ENCODE assay signal across 10 cellular contexts in genomic region chr12:647039-647712, GRCh38. TPM values are rescaled to one million over a fixed set of nuclear protein-coding genes. Genes with fewer than 3 reads are reported as not detected.
DNase-seq lines count a peak whose midpoint lies in the region; ATAC-seq and TF ChIP-seq lines count a peak whose summit lies in the region.
"Had no signal": no experiment of that assay in that cellular context is flagged by ENCODE, and none has a peak within 500 bp of the region (broad histone marks: within the 10 kb centered on the region; RNA-seq: fewer than 3 reads in every experiment).

No MANE protein-coding gene starts in this region.

- in situ Hi-C loops in KBM-7 (cut with MboI; ENCODE audit: low pct_unique_long_range_greater_than_20kb, low sequenced_read_pairs): no loop called here

- 88% methylated on average over 7 of the region's 7 CpGs for WGBS in liver
- WGBS in spleen, 5 donors: 84 to 93% (median 90%) methylated on average over 7 of the region's 7 CpGs
- WGBS in hepatocyte (ENCODE audit: low lambda C conversion rate, missing lambda C conversion rate): 88% methylated on average over 7 of the region's 7 CpGs
- 74 to 78% methylated on average over 7 of the region's 7 CpGs for WGBS in lower leg skin, 2 donors

- no peaks in the 10 kb centered on the region for H4K20me1 ChIP-seq in hepatocyte (ENCODE audit: insufficient read depth, poor library complexity, severe bottlenecking)

- TF ChIP-seq RAD21 in liver (IDR thresholded peaks at IDR 0.05): no peak

- no peaks in the 10 kb centered on the region for H3K9me3 ChIP-seq in CD4-positive, CD25-positive, alpha-beta regulatory T cell (ENCODE audit: control insufficient read depth in 2 of 2, low read length in 2 of 2)
- H3K9me3 ChIP-seq in liver (ENCODE audit: control insufficient read depth in 4 of 4, low read length in 3 of 4) (no peaks in the 10 kb centered on the region), spleen (no peaks in the 10 kb centered on the region), hepatocyte (ENCODE audit: low read depth) (no peaks in the 10 kb centered on the region)
- H3K9me3 ChIP-seq: MG63 had no signal

- intact Hi-C loops in spleen (cut with DNase I; ENCODE audit: low total_unique reads): loop anchor here (10.0 kb wide), 1 partner anchor 108 kb away; the partner anchor contains the start of gene WNK1
- intact Hi-C loops in lower leg skin (cut with DNase I; ENCODE audit: low total_unique reads): no loop called here

- no peak overlapping the region for H2AFZ ChIP-seq in hepatocyte

- TF ChIP-seq CTCF in liver (IDR thresholded peaks at IDR 0.05; ENCODE audit: low read depth, low read length, missing input control) (no peak), spleen (IDR thresholded peaks at IDR 0.05 in 8 of 11, conservative IDR thresholded peaks at IDR 0.05 in 3 of 11) (no peak), hepatocyte (IDR thresholded peaks at IDR 0.05; ENCODE audit: poor library complexity) (no peak), lower leg skin (IDR thresholded peaks at IDR 0.05) (no peak)

- H3K4me1 ChIP-seq in CD4-positive, CD25-positive, alpha-beta regulatory T cell (ENCODE audit: control insufficient read depth, insufficient read depth, low read length, poor library complexity, severe bottlenecking): peaks cover 26% of the 10 kb centered on the region
- H3K4me1 ChIP-seq in liver (ENCODE audit: control insufficient read depth in 4 of 4, insufficient read depth in 4 of 4, low read length in 3 of 4) (peaks cover 22 to 58% (median 44%) of the 10 kb centered on the region in 4 donors), spleen (peaks cover 15 to 70% (median 42%) of the 10 kb centered on the region in 6 donors), hepatocyte (ENCODE audit: insufficient read depth) (peaks cover 27% of the 10 kb centered on the region)

- peak overlapping the region in 1 of 2 donors; percentile 4 for H3K9ac ChIP-seq in liver (ENCODE audit: low read depth in 1 of 2, low read length in 2 of 2)

- no peak for TF ChIP-seq POLR2A in spleen (IDR thresholded peaks at IDR 0.05)
- TF ChIP-seq POLR2A in lower leg skin (IDR thresholded peaks at IDR 0.05): no peak

- no peaks in the 10 kb centered on the region for H3K9me2 ChIP-seq in hepatocyte (replicated peaks; ENCODE audit: insufficient read depth)

- H3K27me3 Mint-ChIP-seq in CD4-positive, CD25-positive, alpha-beta regulatory T cell: no peaks in the 10 kb centered on the region
- no peaks in the 10 kb centered on the region for H3K27me3 Mint-ChIP-seq in activated T-helper 17 cell treated with anti-CD3 and anti-CD28 coated beads, Interleukin-2, amount 50 U/mL, for 72 hours

- H3K4me2 ChIP-seq in hepatocyte: no peak overlapping the region

- no peaks in the 10 kb centered on the region for H3K36me3 ChIP-seq in CD4-positive, CD25-positive, alpha-beta regulatory T cell (ENCODE audit: control insufficient read depth, insufficient read depth, low read length)
- H3K36me3 ChIP-seq in liver (ENCODE audit: control insufficient read depth in 4 of 4, insufficient read depth in 3 of 4, low read depth in 1 of 4, low read length in 3 of 4): no peaks in the 10 kb centered on the region
- peaks cover 0 to 15% (median 2%) of the 10 kb centered on the region in 6 donors for H3K36me3 ChIP-seq in spleen
- H3K36me3 ChIP-seq in hepatocyte (replicated peaks; ENCODE audit: insufficient read depth, low read depth): no peaks in the 10 kb centered on the region

- H3K4me1 Mint-ChIP-seq in CD4-positive, CD25-positive, alpha-beta regulatory T cell: peaks cover 20 to 53% (median 38%) of the 10 kb centered on the region in 4 donors
- peaks cover 24% of the 10 kb centered on the region for H3K4me1 Mint-ChIP-seq in activated T-helper 17 cell treated with anti-CD3 and anti-CD28 coated beads, Interleukin-2, amount 50 U/mL, for 72 hours

- no peak for DNase-seq in CD4-positive, CD25-positive, alpha-beta regulatory T cell
- peak; percentile 24 for DNase-seq in spleen
- DNase-seq in KBM-7: no peak
- no peak for DNase-seq in hepatocyte (ENCODE audit: low spot score)
- no peak for DNase-seq in lower leg skin (ENCODE audit: low spot score in 2 of 2)
- DNase-seq: activated CD4-positive, alpha-beta T cell treated with anti-CD3 and anti-CD28 coated beads for 4 hours; MG63 had no signal

- H3K36me3 Mint-ChIP-seq in CD4-positive, CD25-positive, alpha-beta regulatory T cell: no peaks in the 10 kb centered on the region
- H3K36me3 Mint-ChIP-seq in activated T-helper 17 cell treated with anti-CD3 and anti-CD28 coated beads, Interleukin-2, amount 50 U/mL, for 72 hours (ENCODE audit: low read depth): peaks cover 5% of the 10 kb centered on the region

- peak overlapping the region; percentile 29 for H3K27ac ChIP-seq in CD4-positive, CD25-positive, alpha-beta regulatory T cell (ENCODE audit: insufficient read depth, low read length, poor library complexity, severe bottlenecking)
- H3K27ac ChIP-seq in liver (ENCODE audit: low read depth in 1 of 2, low read length in 2 of 2) (peak overlapping the region; percentile 85 to 86), spleen (peak overlapping the region; percentile 44 to 100 (median 99)), hepatocyte (no peak overlapping the region)

- peak overlapping the region; percentile 81 to 97 (median 95) for H3K27ac Mint-ChIP-seq in CD4-positive, CD25-positive, alpha-beta regulatory T cell
- peak overlapping the region; percentile 19 for H3K27ac Mint-ChIP-seq in activated T-helper 17 cell treated with anti-CD3 and anti-CD28 coated beads, Interleukin-2, amount 50 U/mL, for 72 hours

- H3K4me3 Mint-ChIP-seq in CD4-positive, CD25-positive, alpha-beta regulatory T cell: peak overlapping the region in 2 of 4 donors; percentile 51 to 89
- H3K4me3 Mint-ChIP-seq in activated T-helper 17 cell treated with anti-CD3 and anti-CD28 coated beads, Interleukin-2, amount 50 U/mL, for 72 hours: no peak overlapping the region

- peaks cover 0 to 1% (median 0%) of the 10 kb centered on the region in 7 donors for H3K9me3 Mint-ChIP-seq in CD4-positive, CD25-positive, alpha-beta regulatory T cell
- H3K9me3 Mint-ChIP-seq in activated T-helper 17 cell treated with anti-CD3 and anti-CD28 coated beads, Interleukin-2, amount 50 U/mL, for 72 hours: no peaks in the 10 kb centered on the region

- no peaks in the 10 kb centered on the region for H3K79me2 ChIP-seq in hepatocyte

- ATAC-seq in CD4-positive, CD25-positive, alpha-beta regulatory T cell (ENCODE audit: low read depth in 2 of 2): no peak
- ATAC-seq in activated T-helper 17 cell treated with anti-CD3 and anti-CD28 coated beads, Interleukin-2, amount 50 U/mL, for 72 hours (replicated peaks): no peak
- ATAC-seq in HG03175 (IDR thresholded peaks at IDR 0.05; ENCODE audit: unreplicated experiment): no peak

- no peaks in the 10 kb centered on the region for H3K27me3 ChIP-seq in CD4-positive, CD25-positive, alpha-beta regulatory T cell (ENCODE audit: control insufficient read depth, insufficient read depth, low read length)
- H3K27me3 ChIP-seq in liver (ENCODE audit: control insufficient read depth in 4 of 4, insufficient read depth in 4 of 4, low read length in 3 of 4) (no peaks in the 10 kb centered on the region), spleen (replicated peaks in 1 of 7) (no peaks in the 10 kb centered on the region), hepatocyte (no peaks in the 10 kb centered on the region)
- H3K27me3 ChIP-seq: MG63 had no signal

- no peak overlapping the region for H3K4me3 ChIP-seq in CD4-positive, CD25-positive, alpha-beta regulatory T cell (ENCODE audit: low read depth, low read length)
- H3K4me3 ChIP-seq in liver (ENCODE audit: low read depth in 1 of 3, low read length in 3 of 3) (no peak overlapping the region), spleen (no peak overlapping the region), hepatocyte (no peak overlapping the region), lower leg skin (ENCODE audit: low read depth, poor library complexity, severe bottlenecking) (no peak overlapping the region)
- H3K4me3 ChIP-seq: MG63 had no signal

TF ChIP-seq in liver, 16 proteins besides CTCF, POLR2A, EP300 and RAD21:
- no peak for TF ChIP-seq HNF4A (conservative IDR thresholded peaks at IDR 0.05)
- TF ChIP-seq, protein P1, sequence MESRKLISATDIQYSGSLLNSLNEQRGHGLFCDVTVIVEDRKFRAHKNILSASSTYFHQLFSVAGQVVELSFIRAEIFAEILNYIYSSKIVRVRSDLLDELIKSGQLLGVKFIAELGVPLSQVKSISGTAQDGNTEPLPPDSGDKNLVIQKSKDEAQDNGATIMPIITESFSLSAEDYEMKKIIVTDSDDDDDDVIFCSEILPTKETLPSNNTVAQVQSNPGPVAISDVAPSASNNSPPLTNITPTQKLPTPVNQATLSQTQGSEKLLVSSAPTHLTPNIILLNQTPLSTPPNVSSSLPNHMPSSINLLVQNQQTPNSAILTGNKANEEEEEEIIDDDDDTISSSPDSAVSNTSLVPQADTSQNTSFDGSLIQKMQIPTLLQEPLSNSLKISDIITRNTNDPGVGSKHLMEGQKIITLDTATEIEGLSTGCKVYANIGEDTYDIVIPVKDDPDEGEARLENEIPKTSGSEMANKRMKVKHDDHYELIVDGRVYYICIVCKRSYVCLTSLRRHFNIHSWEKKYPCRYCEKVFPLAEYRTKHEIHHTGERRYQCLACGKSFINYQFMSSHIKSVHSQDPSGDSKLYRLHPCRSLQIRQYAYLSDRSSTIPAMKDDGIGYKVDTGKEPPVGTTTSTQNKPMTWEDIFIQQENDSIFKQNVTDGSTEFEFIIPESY (IDR thresholded peaks at IDR 0.05): no peak
- TF ChIP-seq TAF1 (conservative IDR thresholded peaks at IDR 0.05): no peak
TF ChIP-seq in liver: peak in this region for 0.

RNA-seq across cellular contexts. Expression of gene NINJ2, which starts 16.1 kb away (rescaled TPM):
- total RNA-seq in CD4-positive, CD25-positive, alpha-beta regulatory T cell: 16.8 TPM
- polyA plus RNA-seq in CD4-positive, CD25-positive, alpha-beta regulatory T cell: 100 to 1,000 TPM; 106 to 170 (median 143) TPM
- total RNA-seq in activated T-helper 17 cell treated with anti-CD3 and anti-CD28 coated beads, Interleukin-2, amount 50 U/mL, for 72 hours: 10 to 100 TPM in 1 of 2 donors, 1 to 10 TPM in 1; 9.2 to 19.9 TPM
- total RNA-seq in liver (10 to 100 TPM in 1 of 2 donors, 1 to 10 TPM in 1; 6.7 to 14.9 TPM), spleen (10 to 100 TPM in 5 of 7 donors, 1 to 10 TPM in 2; 6.6 to 18.8 (median 10.3) TPM), hepatocyte (0.70 and 0.92 TPM in 2 replicates), lower leg skin (10 to 100 TPM in 2 of 4 donors, 1 to 10 TPM in 2; 4.5 to 30.8 (median 11.5) TPM)
- polyA plus RNA-seq in liver (10 to 100 TPM; 15.9 to 16.5 TPM), spleen (10 to 100 TPM in 1 of 3 donors, 1 to 10 TPM in 2; 7.0 to 13.5 (median 8.6) TPM), hepatocyte (2.1 and 3.9 TPM in 2 replicates)
